Comparison of ENCODE assay signal across 13 cellular contexts in the genomic region with DNA sequence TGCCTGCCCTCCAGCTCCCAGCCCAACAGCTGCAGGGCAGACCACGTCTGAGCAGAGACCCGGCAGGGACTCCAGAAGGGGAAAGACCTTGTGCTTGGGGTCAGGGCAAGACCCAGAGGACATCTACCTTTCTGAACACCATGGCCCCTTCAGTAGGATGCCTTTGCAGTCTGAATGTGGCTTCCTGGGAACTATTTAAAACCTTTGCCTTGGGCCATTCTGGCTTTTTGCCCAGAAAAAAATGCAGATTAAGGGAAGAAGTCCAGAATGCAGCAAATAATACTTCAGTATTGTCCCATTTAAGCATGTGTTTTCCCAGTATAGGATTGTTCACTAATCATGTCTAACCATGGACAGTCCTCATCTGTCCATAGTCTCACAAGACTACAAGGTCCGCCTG.
DNase-seq lines count a peak whose midpoint lies in the region; ATAC-seq, FAIRE-seq and TF ChIP-seq lines count a peak whose summit lies in the region.
"Had no signal": no experiment of that assay in that cellular context is flagged by ENCODE, and none has a peak within 500 bp of the region (broad histone marks: within the 10 kb centered on the region; RNA-seq: fewer than 3 reads in every experiment).

No MANE protein-coding gene starts in this region.

- H3K27me3 ChIP-seq in GM12878 (replicated peaks in 1 of 2; ENCODE audit: control insufficient read depth in 2 of 2, insufficient read depth in 2 of 2, low read length in 1 of 2): no peaks in the 10 kb centered on the region; a peak in 1 of 4 replicates
- H3K27me3 ChIP-seq: dorsolateral prefrontal cortex had no signal

- TF ChIP-seq CTCF in GM12878 (IDR thresholded peaks at IDR 0.05 in 2 of 3, conservative IDR thresholded peaks at IDR 0.05 in 1 of 3; ENCODE audit: control insufficient read depth in 2 of 3, extremely low read depth in 1 of 3, insufficient read depth in 1 of 3, low read depth in 3 of 3, low read length in 3 of 3): no peak

- no peak overlapping the region for H3K4me3 ChIP-seq in GM12878
- H3K4me3 ChIP-seq: dorsolateral prefrontal cortex had no signal

- intact Hi-C loops in GM12878 (cut with micrococcal nuclease; ENCODE audit: unreplicated experiment): no loop called here

- H3K27ac ChIP-seq in GM12878 (ENCODE audit: control insufficient read depth, insufficient read depth): no peak overlapping the region

- POLR2A ChIA-PET in GM12878 (lab: Charles Lee): no interaction called here

- DNase-seq in EH (ENCODE audit: low read depth) (peak; percentile 71), GM12878 (ENCODE audit: low read depth, low spot score) (no peak), renal cortical epithelial cell (ENCODE audit: low read depth) (peak; percentile 75), NCI-H524 treated with DMSO at 0.1 percent for 48 hours (lab: John Stamatoyannopoulos, UW) (no peak)
- DNase-seq in stimulated activated CD4-positive, alpha-beta T cell treated with anti-CD3 and anti-CD28 coated beads, Interleukin-4, amount 100 ng/mL, for 1 hour: no peak
- DNase-seq: activated naive CD8-positive, alpha-beta T cell treated with anti-CD3 and anti-CD28 coated beads, Interleukin-2, amount 10 ng/mL, durations not matched to agents 7 days and 5 days; CD4-positive, CD25-positive, alpha-beta regulatory T cell; dorsolateral prefrontal cortex; NCI-H1105; NCI-H510A treated with DMSO at 0.1 percent for 48 hours had no signal

- H3K9me3 ChIP-seq in GM12878 (replicated peaks; ENCODE audit: control insufficient read depth, insufficient read depth, low read length): peaks cover 5% of the 10 kb centered on the region; the same call in 2 of the 3 replicates

- no peak overlapping the region for H3K9ac ChIP-seq in GM12878 (ENCODE audit: control insufficient read depth, insufficient read depth, low read length)

- peak; percentile 41 for ATAC-seq in HG02852 (IDR thresholded peaks at IDR 0.05; ENCODE audit: unreplicated experiment)
- no peak for ATAC-seq in GM12878
- ATAC-seq in GM19397 (IDR thresholded peaks at IDR 0.05; ENCODE audit: unreplicated experiment): no peak
- no peak for ATAC-seq in HG03439 (IDR thresholded peaks at IDR 0.05; ENCODE audit: unreplicated experiment)

- SMC1A ChIA-PET in GM12878 (lab: Charles Lee; ENCODE audit: uncharacterized antibody, unreplicated experiment): no interaction called here

- FAIRE-seq in GM12878 (lab: Jason Lieb, UNC): peak; percentile 54

- H2AFZ ChIP-seq in GM12878 (ENCODE audit: control insufficient read depth, low read depth, low read length): no peak overlapping the region

- H3K4me2 ChIP-seq in GM12878 (ENCODE audit: control insufficient read depth, insufficient read depth): peak overlapping the region; percentile 83

- CTCF ChIA-PET in GM12878 (lab: Yijun Ruan, JAX): no interaction called here

- H3K4me1 ChIP-seq in GM12878 (ENCODE audit: control insufficient read depth, insufficient read depth, low read length): peaks cover 13% of the 10 kb centered on the region

- 30% methylated on average over 3 of the region's 3 CpGs for WGBS in GM12878 (ENCODE audit: insufficient coverage, insufficient replicate concordance, low lambda C conversion rate, missing lambda C conversion rate)

- no peak for TF ChIP-seq EP300 in GM12878 (IDR thresholded peaks at IDR 0.05; ENCODE audit: borderline replicate concordance in 1 of 2, control insufficient read depth in 1 of 2, low read depth in 2 of 2, low read length in 2 of 2)

- no peaks in the 10 kb centered on the region for H3K36me3 ChIP-seq in GM12878 (ENCODE audit: control insufficient read depth in 2 of 2, insufficient read depth in 2 of 2, low read length in 1 of 2)

- TF ChIP-seq POLR2A in GM12878 (IDR thresholded peaks at IDR 0.05; ENCODE audit: low read depth, low read length): no peak

- in situ Hi-C loops in GM12878 (cut with MboI): no loop called here

- no peaks in the 10 kb centered on the region for H3K79me2 ChIP-seq in GM12878 (ENCODE audit: control insufficient read depth, insufficient read depth, low read length)

- RAD21 ChIA-PET in GM12878 (lab: Charles Lee; ENCODE audit: unreplicated experiment): no interaction called here

- no peaks in the 10 kb centered on the region for H4K20me1 ChIP-seq in GM12878 (ENCODE audit: control insufficient read depth, insufficient read depth)

- no peak for TF ChIP-seq RAD21 in GM12878 (IDR thresholded peaks at IDR 0.05; ENCODE audit: insufficient read depth, low read depth, low read length)

- no TSS peak for BruUV-seq in GM12878 (replicated peaks; lab: Mats Ljungman, UMichigan)

TF ChIP-seq in GM12878, 131 proteins besides CTCF, POLR2A, EP300 and RAD21 (continues in another document):
- no peak for TF ChIP-seq USF1 (IDR thresholded peaks at IDR 0.05; ENCODE audit: borderline replicate concordance, extremely low read length, insufficient read depth, low read depth, low read length)
- TF ChIP-seq, protein P1, sequence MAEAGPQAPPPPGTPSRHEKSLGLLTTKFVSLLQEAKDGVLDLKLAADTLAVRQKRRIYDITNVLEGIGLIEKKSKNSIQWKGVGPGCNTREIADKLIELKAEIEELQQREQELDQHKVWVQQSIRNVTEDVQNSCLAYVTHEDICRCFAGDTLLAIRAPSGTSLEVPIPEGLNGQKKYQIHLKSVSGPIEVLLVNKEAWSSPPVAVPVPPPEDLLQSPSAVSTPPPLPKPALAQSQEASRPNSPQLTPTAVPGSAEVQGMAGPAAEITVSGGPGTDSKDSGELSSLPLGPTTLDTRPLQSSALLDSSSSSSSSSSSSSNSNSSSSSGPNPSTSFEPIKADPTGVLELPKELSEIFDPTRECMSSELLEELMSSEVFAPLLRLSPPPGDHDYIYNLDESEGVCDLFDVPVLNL (IDR thresholded peaks at IDR 0.05; ENCODE audit: low read depth, low read length): no peak
- TF ChIP-seq NFYA (IDR thresholded peaks at IDR 0.05; ENCODE audit: borderline replicate concordance, low read depth, low read length): no peak
- TF ChIP-seq, protein P2, sequence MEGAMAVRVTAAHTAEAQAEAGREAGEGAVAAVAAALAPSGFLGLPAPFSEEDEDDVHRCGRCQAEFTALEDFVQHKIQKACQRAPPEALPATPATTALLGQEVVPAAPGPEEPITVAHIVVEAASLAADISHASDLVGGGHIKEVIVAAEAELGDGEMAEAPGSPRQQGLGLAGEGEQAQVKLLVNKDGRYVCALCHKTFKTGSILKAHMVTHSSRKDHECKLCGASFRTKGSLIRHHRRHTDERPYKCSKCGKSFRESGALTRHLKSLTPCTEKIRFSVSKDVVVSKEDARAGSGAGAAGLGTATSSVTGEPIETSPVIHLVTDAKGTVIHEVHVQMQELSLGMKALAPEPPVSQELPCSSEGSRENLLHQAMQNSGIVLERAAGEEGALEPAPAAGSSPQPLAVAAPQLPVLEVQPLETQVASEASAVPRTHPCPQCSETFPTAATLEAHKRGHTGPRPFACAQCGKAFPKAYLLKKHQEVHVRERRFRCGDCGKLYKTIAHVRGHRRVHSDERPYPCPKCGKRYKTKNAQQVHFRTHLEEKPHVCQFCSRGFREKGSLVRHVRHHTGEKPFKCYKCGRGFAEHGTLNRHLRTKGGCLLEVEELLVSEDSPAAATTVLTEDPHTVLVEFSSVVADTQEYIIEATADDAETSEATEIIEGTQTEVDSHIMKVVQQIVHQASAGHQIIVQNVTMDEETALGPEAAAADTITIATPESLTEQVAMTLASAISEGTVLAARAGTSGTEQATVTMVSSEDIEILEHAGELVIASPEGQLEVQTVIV (IDR thresholded peaks at IDR 0.05; ENCODE audit: borderline replicate concordance, partially characterized antibody): no peak
- TF ChIP-seq NFIC (IDR thresholded peaks at IDR 0.05; ENCODE audit: low read depth, low read length): no peak
- TF ChIP-seq POLR2AphosphoS5 (IDR thresholded peaks at IDR 0.05; ENCODE audit: low read length): no peak
- no peak for TF ChIP-seq SMAD1 (IDR thresholded peaks at IDR 0.05; ENCODE audit: low read depth, partially characterized antibody)
- no peak for TF ChIP-seq STAT1 (conservative IDR thresholded peaks at IDR 0.05)
- no peak for TF ChIP-seq BMI1 (IDR thresholded peaks at IDR 0.05; ENCODE audit: borderline replicate concordance)
- TF ChIP-seq ZNF687 (IDR thresholded peaks at IDR 0.05): no peak
- no peak for TF ChIP-seq SMARCA5 (IDR thresholded peaks at IDR 0.05)

Comparison
In these comparisons a context has a peak if more than half of its experiments do, and no peak if none do; other contexts are left out.
1. DNase-seq: peak in EH (single experiment) and renal cortical epithelial cell (single experiment); none in GM12878 (single experiment), stimulated activated CD4-positive, alpha-beta T cell treated with anti-CD3 and anti-CD28 coated beads, Interleukin-4, amount 100 ng/mL, for 1 hour (single experiment) and NCI-H524 treated with DMSO at 0.1 percent for 48 hours (single experiment).